Comparison of ENCODE assay signal across 28 cellular contexts in the genomic region with DNA sequence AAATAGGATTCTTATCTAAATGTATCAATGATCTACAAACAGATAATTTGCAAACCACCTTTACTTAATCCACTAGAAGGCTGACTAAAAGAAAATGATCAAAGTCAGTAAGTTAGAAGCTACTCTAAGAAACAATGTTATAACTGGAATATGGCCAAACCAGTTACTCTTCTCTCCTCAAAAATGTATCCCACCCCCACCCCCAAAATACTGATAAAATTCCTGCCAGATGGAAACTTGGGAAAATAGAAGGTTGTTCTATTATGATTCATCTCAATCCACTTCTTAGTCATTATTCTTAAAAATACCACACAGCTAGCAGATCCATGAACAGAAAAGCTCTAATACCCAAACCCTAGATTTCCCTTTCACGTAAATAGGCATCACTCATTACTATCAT.
"Had no signal": no experiment of that assay in that cellular context is flagged by ENCODE, and none has a peak within 500 bp of the region (broad histone marks: within the 10 kb centered on the region; RNA-seq: fewer than 3 reads in every experiment).

No MANE protein-coding gene starts in this region.

- H3K36me3 ChIP-seq: brain microvascular endothelial cell, WERI-Rb-1 had no signal

- H3K27me3 ChIP-seq: brain microvascular endothelial cell, heart left ventricle had no signal

- ATAC-seq: activated CD4-positive, CD25-positive, alpha-beta regulatory T cell treated with anti-CD3 and anti-CD28 coated beads, Interleukin-2, amount 50 U/mL, for 24 hours; activated CD8-positive, alpha-beta memory T cell treated with anti-CD3 and anti-CD28 coated beads, Interleukin-2, amount 10 ng/mL, durations not matched to agents 7 days and 5 days; activated CD8-positive, alpha-beta T cell treated with anti-CD3 and anti-CD28 coated beads, Interleukin-2, amount 10 ng/mL, durations not matched to agents 7 days and 5 days; esophagus mucosa; heart left ventricle; T-helper 17 cell had no signal

- DNase-seq: activated B cell treated with CpG ODN at 0.5 μM for 24 hours; activated CD4-positive, alpha-beta memory T cell treated with anti-CD3 and anti-CD28 coated beads for 36 hours; activated CD4-positive, alpha-beta T cell treated with anti-CD3 and anti-CD28 coated beads for 48 hours; activated CD4-positive, alpha-beta T cell treated with anti-CD3 and anti-CD28 coated beads, Interleukin-2, amount 50 U/mL, for 1 hour; activated CD8-positive, alpha-beta memory T cell treated with anti-CD3 and anti-CD28 coated beads, Interleukin-2, amount 10 ng/mL, durations not matched to agents 7 days and 5 days; activated CD8-positive, alpha-beta memory T cell treated with anti-CD3 and anti-CD28 coated beads, Interleukin-2, amount 50 U/mL, for 4 hours; activated CD8-positive, alpha-beta T cell treated with anti-CD3 and anti-CD28 coated beads, Interleukin-2, amount 10 ng/mL, durations not matched to agents 7 days and 5 days; activated gamma-delta T cell treated with Interleukin-2 at 50 U/mL for 16 hours; activated naive CD4-positive, alpha-beta T cell treated with anti-CD3 and anti-CD28 coated beads, Interleukin-2, amount 50 U/mL, for 16 hours; activated naive CD4-positive, alpha-beta T cell treated with Interleukin-2 at 50 U/mL for 16 hours; activated T-cell treated with anti-CD3 and anti-CD28 coated beads, Interleukin-2, amount 50 U/mL, for 1 hour; activated T-cell treated with anti-CD3 and anti-CD28 coated beads, Interleukin-2, amount 50 U/mL, for 48 hours; amniotic stem cell; anterior cingulate cortex; brain microvascular endothelial cell; dorsolateral prefrontal cortex; effector memory CD4-positive, alpha-beta T cell; endodermal cell; foreskin fibroblast; glutamatergic neuron; heart left ventricle; T-helper 1 cell; T-helper 17 cell; T1000; WERI-Rb-1 had no signal

- H3K4me1 ChIP-seq: heart left ventricle had no signal

- H3K4me3 ChIP-seq: coronary artery, dorsolateral prefrontal cortex, heart left ventricle had no signal

- H3K27ac ChIP-seq: brain microvascular endothelial cell, coronary artery, dorsolateral prefrontal cortex, heart left ventricle, WERI-Rb-1 had no signal
